8 cellular contexts compared by ENCODE assay signal in the genomic region with DNA sequence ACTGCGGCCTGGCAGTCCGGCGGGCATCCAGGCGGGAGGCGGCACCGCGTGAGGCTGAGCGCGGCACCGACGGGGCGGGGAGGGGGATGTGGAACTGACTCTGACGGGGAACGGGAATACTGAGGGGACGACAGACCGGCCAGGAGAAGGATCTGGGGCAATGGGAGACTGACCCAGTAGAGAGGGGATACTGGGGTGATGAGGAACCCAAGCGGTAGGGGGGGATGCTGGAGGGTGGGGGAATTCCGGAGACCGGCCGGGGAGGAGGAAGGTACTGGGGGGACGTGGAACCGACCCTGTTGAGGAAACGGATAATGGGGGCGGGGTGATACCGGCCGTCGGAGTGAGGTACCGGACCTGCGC. TPM values are rescaled to one million over a fixed set of nuclear protein-coding genes. Genes with fewer than 3 reads are reported as not detected.
DNase-seq lines count a peak whose midpoint lies in the region; ATAC-seq and TF ChIP-seq lines count a peak whose summit lies in the region.

No MANE protein-coding gene starts in this region.

- H3K4me3 ChIP-seq in AG04450 (ENCODE audit: low read depth, low read length) (peak overlapping the region; percentile 91), NT2/D1 (ENCODE audit: insufficient read length, low read depth) (peak overlapping the region; percentile 96), iPS-20b (ENCODE audit: low read length) (peak overlapping the region; percentile 90)

- peaks cover 4% of the 10 kb centered on the region for H3K4me1 ChIP-seq in NT2/D1 (ENCODE audit: insufficient read depth, insufficient read length)
- peaks cover 9% of the 10 kb centered on the region; the same call in 1 of the 2 replicates for H3K4me1 ChIP-seq in iPS-20b (ENCODE audit: insufficient read depth, low read length)

- H3K9ac ChIP-seq in NT2/D1 (ENCODE audit: insufficient read length, low read depth) (peak overlapping the region; percentile 85), iPS-20b (ENCODE audit: low read depth, low read length) (peak overlapping the region; percentile 76; the same call in 1 of the 2 replicates)

- POLR2A ChIA-PET in AG04450 (lab: Yijun Ruan, JAX) = no interaction called here

- H3K27ac ChIP-seq in AG04450 (ENCODE audit: low read depth, low read length) = peak overlapping the region; percentile 78
- H3K27ac ChIP-seq in angular gyrus (ENCODE audit: low read depth, low read length) = peak overlapping the region; percentile 83
- H3K27ac ChIP-seq in iPS-20b (ENCODE audit: low read length) = no peak overlapping the region

- ATAC-seq in GM19467 (IDR thresholded peaks at IDR 0.05; ENCODE audit: unreplicated experiment) (peak; percentile 8), GM18502 (IDR thresholded peaks at IDR 0.05; ENCODE audit: poor library complexity, unreplicated experiment) (no peak)

- H3K9me3 ChIP-seq in AG04450 (ENCODE audit: control insufficient read depth, insufficient read depth, low read length) = no peaks in the 10 kb centered on the region; the same call in 1 of the 2 replicates
- H3K9me3 ChIP-seq in NT2/D1 (ENCODE audit: insufficient read depth, low read length) = no peaks in the 10 kb centered on the region
- no peaks in the 10 kb centered on the region for H3K9me3 ChIP-seq in iPS-20b (ENCODE audit: insufficient read depth, low read depth, low read length)

- DNase-seq in AG04450 (ENCODE audit: low read depth, low spot score) = no peak
- no peak for DNase-seq in NT2/D1 (ENCODE audit: low read depth, low spot score)
- DNase-seq in stimulated activated CD4-positive, alpha-beta T cell treated with anti-CD3 and anti-CD28 coated beads, Interleukin-2, amount 100 ng/mL, for 4 hours (ENCODE audit: low read depth) = peak; percentile 4
- no peak for DNase-seq in retina

- H3K27me3 ChIP-seq in AG04450 (ENCODE audit: control insufficient read depth, insufficient read depth, low read length) = no peaks in the 10 kb centered on the region
- H3K27me3 ChIP-seq in NT2/D1 (ENCODE audit: insufficient read depth, insufficient read length) = no peaks in the 10 kb centered on the region
- no peaks in the 10 kb centered on the region for H3K27me3 ChIP-seq in iPS-20b (ENCODE audit: insufficient read depth, low read length)

- no peak for TF ChIP-seq CTCF in AG04450 (IDR thresholded peaks at IDR 0.05; ENCODE audit: low read depth, low read length)

- H3K36me3 ChIP-seq in NT2/D1 (ENCODE audit: insufficient read depth, insufficient read length, low read length) = peaks cover 36% of the 10 kb centered on the region
- peaks cover 13% of the 10 kb centered on the region; the same call in 1 of the 2 replicates for H3K36me3 ChIP-seq in iPS-20b (ENCODE audit: insufficient read depth, low read depth, low read length)

- CTCF ChIA-PET in AG04450 (lab: Charles Lee) = no interaction called here

RNA-seq across cellular contexts. Expression of a gene that starts 0.4 kb away (rescaled TPM):
- 15.1 and 17.6 TPM in 2 replicates for polyA plus RNA-seq in AG04450 (2011; rRNA removed)
- polyA minus RNA-seq in AG04450 (2011; rRNA and poly(A)+ RNA removed) = 16.3 and 22.4 TPM in 2 replicates
